ENCODE assay signal across 26 cellular contexts in the genomic region with DNA sequence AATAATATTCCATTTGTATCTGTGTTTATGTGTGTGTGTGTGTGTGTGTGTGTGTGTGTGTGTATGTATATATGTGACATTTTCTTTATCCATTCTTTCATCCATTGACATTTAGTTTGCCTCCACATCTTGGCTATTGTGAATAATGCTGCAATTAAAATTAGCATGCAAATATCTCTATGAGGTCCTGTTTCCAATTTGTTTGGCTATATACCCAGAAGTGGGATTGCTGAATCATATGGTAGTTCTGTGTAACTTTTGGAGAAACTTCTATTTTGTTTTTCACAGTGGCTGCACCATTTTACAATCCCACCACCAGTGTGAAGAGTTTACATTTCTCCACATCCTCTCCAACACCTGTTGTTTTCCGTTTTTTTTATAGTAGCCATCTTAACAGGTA. TPM values are rescaled to one million over a fixed set of nuclear protein-coding genes. Genes with fewer than 3 reads are reported as not detected.
DNase-seq lines count a peak whose midpoint lies in the region; ATAC-seq and TF ChIP-seq lines count a peak whose summit lies in the region.
"Had no signal": no experiment of that assay in that cellular context is flagged by ENCODE, and none has a peak within 500 bp of the region (broad histone marks: within the 10 kb centered on the region; RNA-seq: fewer than 3 reads in every experiment).

No MANE protein-coding gene starts in this region.

- no peak overlapping the region for H3K4me3 Mint-ChIP-seq in WTC11
- H3K4me3 Mint-ChIP-seq: CD14-positive monocyte; CD4-positive, alpha-beta memory T cell; CD4-positive, CD25-positive, alpha-beta regulatory T cell; CD8-positive, alpha-beta memory T cell had no signal

- BruUV-seq in A673 (replicated peaks; lab: Mats Ljungman, UMichigan): no TSS peak

- no peaks in the 10 kb centered on the region; the same call in 1 of the 2 replicates for H3K27me3 Mint-ChIP-seq in WTC11 (ENCODE audit: low read depth)

- H3K9me3 Mint-ChIP-seq in WTC11: no peaks in the 10 kb centered on the region; the same call in 1 of the 2 replicates
- H3K9me3 Mint-ChIP-seq: CD8-positive, alpha-beta memory T cell had no signal

- H3K36me3 ChIP-seq in A673 (ENCODE audit: insufficient read depth, low read length, poor library complexity, severe bottlenecking) (no peaks in the 10 kb centered on the region), adipocyte (ENCODE audit: control insufficient read depth, insufficient read depth, low read length, severe bottlenecking) (no peaks in the 10 kb centered on the region)
- H3K36me3 ChIP-seq: BE2C, BLaER1 had no signal

- ATAC-seq in HG03108 (IDR thresholded peaks at IDR 0.05; ENCODE audit: unreplicated experiment) (no peak), WTC11 (no peak)
- ATAC-seq: A549, GM12878 had no signal

- intact Hi-C loops in A673 (cut with micrococcal nuclease; ENCODE audit: unreplicated experiment): no loop called here

- peaks cover 14% of the 10 kb centered on the region for H3K4me1 ChIP-seq in A673 (ENCODE audit: insufficient read depth, low read length, poor library complexity, severe bottlenecking)
- peaks cover 43% of the 10 kb centered on the region for H3K4me1 ChIP-seq in adipocyte (ENCODE audit: control insufficient read depth, insufficient read depth, low read length)
- H3K4me1 ChIP-seq: A549, BE2C, BLaER1 had no signal

- no peak for TF ChIP-seq CTCF in A673 (conservative IDR thresholded peaks at IDR 0.05; ENCODE audit: low read depth, low read length)
- no peak for TF ChIP-seq CTCF in WTC11 (IDR thresholded peaks at IDR 0.05)

- H3K36me3 Mint-ChIP-seq in WTC11: no peaks in the 10 kb centered on the region
- H3K36me3 Mint-ChIP-seq: CD14-positive monocyte; CD4-positive, alpha-beta memory T cell; CD4-positive, CD25-positive, alpha-beta regulatory T cell; CD8-positive, alpha-beta memory T cell had no signal

- peak overlapping the region; percentile 53 for H3K27ac ChIP-seq in A673 (ENCODE audit: low read depth, low read length, poor library complexity, severe bottlenecking)
- H3K27ac ChIP-seq: 22Rv1, A549, BLaER1 had no signal

- H3K9me3 ChIP-seq in A673 (ENCODE audit: low read depth, low read length, poor library complexity, severe bottlenecking) (no peaks in the 10 kb centered on the region), adipocyte (ENCODE audit: control insufficient read depth, low read length) (peaks cover 2% of the 10 kb centered on the region)
- H3K9me3 ChIP-seq: A549, BE2C, BLaER1 had no signal

- H3K27ac Mint-ChIP-seq in WTC11: no peak overlapping the region
- H3K27ac Mint-ChIP-seq: CD14-positive monocyte; CD4-positive, alpha-beta memory T cell; CD4-positive, CD25-positive, alpha-beta regulatory T cell; CD8-positive, alpha-beta memory T cell had no signal

- H3K27me3 ChIP-seq in A673 (replicated peaks; ENCODE audit: insufficient read depth, low read depth, low read length, poor library complexity): no peaks in the 10 kb centered on the region
- no peaks in the 10 kb centered on the region for H3K27me3 ChIP-seq in adipocyte (replicated peaks; ENCODE audit: control insufficient read depth, insufficient read depth, low read length)
- H3K27me3 ChIP-seq: BE2C, BLaER1 had no signal

- POLR2A ChIA-PET in A673 (lab: Charles Lee; ENCODE audit: low non-redundant PET) (no interaction called here), WTC11 (lab: Charles Lee) (no interaction called here)

- CTCF ChIA-PET in A673 (lab: Charles Lee) (no interaction called here), WTC11 (lab: Charles Lee) (no interaction called here)

- no peaks in the 10 kb centered on the region for H3K4me1 Mint-ChIP-seq in WTC11
- H3K4me1 Mint-ChIP-seq: CD4-positive, alpha-beta memory T cell; CD4-positive, CD25-positive, alpha-beta regulatory T cell; CD8-positive, alpha-beta memory T cell had no signal

- no peak overlapping the region for H3K9ac ChIP-seq in adipocyte (ENCODE audit: low read length)
- H3K9ac ChIP-seq: BLaER1 had no signal

- H3K4me3 ChIP-seq in A673 (ENCODE audit: low read depth, low read length, poor library complexity, severe bottlenecking): no peak overlapping the region
- no peak overlapping the region for H3K4me3 ChIP-seq in adipocyte (ENCODE audit: low read length)
- H3K4me3 ChIP-seq: A549, BLaER1, GM12878 had no signal

- DNase-seq in A673 (ENCODE audit: low spot score) (no peak), adipocyte (ENCODE audit: low read depth) (peak; percentile 19), fibroblast of gingiva (ENCODE audit: low read depth) (peak; percentile 19), WTC11 (ENCODE audit: low spot score) (no peak)
- DNase-seq in stimulated activated CD4-positive, alpha-beta T cell treated with anti-CD3 and anti-CD28 coated beads, Interleukin-2, amount 100 ng/mL, for 24 hours: no peak
- DNase-seq: ACHN; BE2C; C1 segment of cervical spinal cord; CD4-positive, alpha-beta memory T cell; CD4-positive, CD25-positive, alpha-beta regulatory T cell; CD8-positive, alpha-beta memory T cell; COR-L47; DMS 273 treated with DMSO at 0.1 percent for 48 hours; DMS153; DMS53; DMS79; DND-41; EL; GDM1 had no signal

TF ChIP-seq in WTC11, 78 proteins besides CTCF, POLR2A, EP300 and RAD21:
- TF ChIP-seq RORB (CRISPR knock-in tag; IDR thresholded peaks at IDR 0.05) (no peak), EMX1 (CRISPR knock-in tag; IDR thresholded peaks at IDR 0.05) (no peak), ZNF263 (CRISPR knock-in tag; IDR thresholded peaks at IDR 0.05; ENCODE audit: low read depth) (no peak), ZNF396 (CRISPR knock-in tag; IDR thresholded peaks at IDR 0.05; ENCODE audit: borderline replicate concordance) (no peak), NFE2L1 (CRISPR knock-in tag; IDR thresholded peaks at IDR 0.05) (no peak), ZBTB21 (CRISPR knock-in tag; IDR thresholded peaks at IDR 0.05; ENCODE audit: borderline replicate concordance) (no peak)
- TF ChIP-seq, protein P1, sequence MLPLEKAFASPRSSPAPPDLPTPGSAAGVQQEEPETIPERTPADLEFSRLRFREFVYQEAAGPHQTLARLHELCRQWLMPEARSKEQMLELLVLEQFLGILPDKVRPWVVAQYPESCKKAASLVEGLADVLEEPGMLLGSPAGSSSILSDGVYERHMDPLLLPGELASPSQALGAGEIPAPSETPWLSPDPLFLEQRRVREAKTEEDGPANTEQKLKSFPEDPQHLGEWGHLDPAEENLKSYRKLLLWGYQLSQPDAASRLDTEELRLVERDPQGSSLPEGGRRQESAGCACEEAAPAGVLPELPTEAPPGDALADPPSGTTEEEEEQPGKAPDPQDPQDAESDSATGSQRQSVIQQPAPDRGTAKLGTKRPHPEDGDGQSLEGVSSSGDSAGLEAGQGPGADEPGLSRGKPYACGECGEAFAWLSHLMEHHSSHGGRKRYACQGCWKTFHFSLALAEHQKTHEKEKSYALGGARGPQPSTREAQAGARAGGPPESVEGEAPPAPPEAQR (CRISPR knock-in tag; IDR thresholded peaks at IDR 0.05): no peak
- TF ChIP-seq, protein P2, sequence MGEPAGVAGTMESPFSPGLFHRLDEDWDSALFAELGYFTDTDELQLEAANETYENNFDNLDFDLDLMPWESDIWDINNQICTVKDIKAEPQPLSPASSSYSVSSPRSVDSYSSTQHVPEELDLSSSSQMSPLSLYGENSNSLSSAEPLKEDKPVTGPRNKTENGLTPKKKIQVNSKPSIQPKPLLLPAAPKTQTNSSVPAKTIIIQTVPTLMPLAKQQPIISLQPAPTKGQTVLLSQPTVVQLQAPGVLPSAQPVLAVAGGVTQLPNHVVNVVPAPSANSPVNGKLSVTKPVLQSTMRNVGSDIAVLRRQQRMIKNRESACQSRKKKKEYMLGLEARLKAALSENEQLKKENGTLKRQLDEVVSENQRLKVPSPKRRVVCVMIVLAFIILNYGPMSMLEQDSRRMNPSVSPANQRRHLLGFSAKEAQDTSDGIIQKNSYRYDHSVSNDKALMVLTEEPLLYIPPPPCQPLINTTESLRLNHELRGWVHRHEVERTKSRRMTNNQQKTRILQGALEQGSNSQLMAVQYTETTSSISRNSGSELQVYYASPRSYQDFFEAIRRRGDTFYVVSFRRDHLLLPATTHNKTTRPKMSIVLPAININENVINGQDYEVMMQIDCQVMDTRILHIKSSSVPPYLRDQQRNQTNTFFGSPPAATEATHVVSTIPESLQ (CRISPR knock-in tag; IDR thresholded peaks at IDR 0.05): no peak
- TF ChIP-seq, protein P3, sequence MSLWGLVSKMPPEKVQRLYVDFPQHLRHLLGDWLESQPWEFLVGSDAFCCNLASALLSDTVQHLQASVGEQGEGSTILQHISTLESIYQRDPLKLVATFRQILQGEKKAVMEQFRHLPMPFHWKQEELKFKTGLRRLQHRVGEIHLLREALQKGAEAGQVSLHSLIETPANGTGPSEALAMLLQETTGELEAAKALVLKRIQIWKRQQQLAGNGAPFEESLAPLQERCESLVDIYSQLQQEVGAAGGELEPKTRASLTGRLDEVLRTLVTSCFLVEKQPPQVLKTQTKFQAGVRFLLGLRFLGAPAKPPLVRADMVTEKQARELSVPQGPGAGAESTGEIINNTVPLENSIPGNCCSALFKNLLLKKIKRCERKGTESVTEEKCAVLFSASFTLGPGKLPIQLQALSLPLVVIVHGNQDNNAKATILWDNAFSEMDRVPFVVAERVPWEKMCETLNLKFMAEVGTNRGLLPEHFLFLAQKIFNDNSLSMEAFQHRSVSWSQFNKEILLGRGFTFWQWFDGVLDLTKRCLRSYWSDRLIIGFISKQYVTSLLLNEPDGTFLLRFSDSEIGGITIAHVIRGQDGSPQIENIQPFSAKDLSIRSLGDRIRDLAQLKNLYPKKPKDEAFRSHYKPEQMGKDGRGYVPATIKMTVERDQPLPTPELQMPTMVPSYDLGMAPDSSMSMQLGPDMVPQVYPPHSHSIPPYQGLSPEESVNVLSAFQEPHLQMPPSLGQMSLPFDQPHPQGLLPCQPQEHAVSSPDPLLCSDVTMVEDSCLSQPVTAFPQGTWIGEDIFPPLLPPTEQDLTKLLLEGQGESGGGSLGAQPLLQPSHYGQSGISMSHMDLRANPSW (CRISPR knock-in tag; conservative IDR thresholded peaks at IDR 0.05; ENCODE audit: low read depth): no peak
- TF ChIP-seq, protein P4, sequence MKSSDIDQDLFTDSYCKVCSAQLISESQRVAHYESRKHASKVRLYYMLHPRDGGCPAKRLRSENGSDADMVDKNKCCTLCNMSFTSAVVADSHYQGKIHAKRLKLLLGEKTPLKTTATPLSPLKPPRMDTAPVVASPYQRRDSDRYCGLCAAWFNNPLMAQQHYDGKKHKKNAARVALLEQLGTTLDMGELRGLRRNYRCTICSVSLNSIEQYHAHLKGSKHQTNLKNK (CRISPR knock-in tag; IDR thresholded peaks at IDR 0.05): no peak
TF ChIP-seq in WTC11: peak in this region for 0.

RNA-seq across cellular contexts. Expression of a gene that starts 53.1 kb away (rescaled TPM):
- total RNA-seq in A673 (2021): 0.42 and 0.56 TPM in 2 replicates
- total RNA-seq in WTC11 (2021): 0.11 to 0.14 TPM in 2 of 3 replicates, not detected in the other
- total RNA-seq: CD4-positive, alpha-beta memory T cell; CD8-positive, alpha-beta memory T cell; G401; GM12878 had no signal

Comparison
In these comparisons a context has a peak if more than half of its experiments do, and no peak if none do; other contexts are left out.
1. DNase-seq: peak in adipocyte (single experiment) and fibroblast of gingiva (single experiment); none in A673 (single experiment), WTC11 (single experiment) and stimulated activated CD4-positive, alpha-beta T cell treated with anti-CD3 and anti-CD28 coated beads, Interleukin-2, amount 100 ng/mL, for 24 hours (0 of 2).